25 cellular contexts compared by ENCODE assay signal in genomic region chr11:85651118-85651517, GRCh38. TPM values are rescaled to one million over a fixed set of nuclear protein-coding genes. Genes with fewer than 3 reads are reported as not detected.
"Had no signal": no experiment of that assay in that cellular context is flagged by ENCODE, and none has a peak within 500 bp of the region (broad histone marks: within the 10 kb centered on the region; RNA-seq: fewer than 3 reads in every experiment).

No MANE protein-coding gene starts in this region.

- H3K4me3 Mint-ChIP-seq: brain; dendritic cell treated with granulocyte-macrophage colony-stimulating factor and Interleukin-4, amounts not matched to agents 40 ng/mL and 50 ng/mL, for 4 days; mesothelial cell of epicardium; natural killer cell; T-helper 1 cell treated with Interleukin-12 subunit alpha and Interleukin-12 subunit beta and Interleukin-4 antibody, amounts not matched to agents 30 μg/mL and 1 μg/mL, for 36 hours; type B pancreatic cell had no signal

- H3K27me3 ChIP-seq: hepatocyte, spleen, vagina had no signal

- H3K4me3 ChIP-seq: hepatocyte, left ventricle myocardium inferior, spleen, thoracic aorta, vagina had no signal

- H3K27ac Mint-ChIP-seq: activated T-helper 2 cell treated with anti-CD3 and anti-CD28 coated beads, Interferon-gamma antibody, Interleukin-2, Interleukin-4, amounts not matched to agents 10 μg/mL and 5 μg/mL and 100 μg/mL, durations not matched to agents 14 hours and 24 hours and 36 hours; dendritic cell treated with granulocyte-macrophage colony-stimulating factor and Interleukin-4, amounts not matched to agents 40 ng/mL and 50 ng/mL, for 4 days; mesothelial cell of epicardium; progenitor cell of endocrine pancreas; T-helper 1 cell treated with Interleukin-12 subunit alpha and Interleukin-12 subunit beta and Interleukin-4 antibody, amounts not matched to agents 30 μg/mL and 1 μg/mL, for 36 hours; type B pancreatic cell had no signal

- H3K9me3 Mint-ChIP-seq: activated T-helper 2 cell treated with anti-CD3 and anti-CD28 coated beads, Interferon-gamma antibody, Interleukin-2, Interleukin-4, amounts not matched to agents 10 μg/mL and 5 μg/mL and 100 μg/mL, durations not matched to agents 14 hours and 24 hours and 36 hours; brain; dendritic cell treated with granulocyte-macrophage colony-stimulating factor and Interleukin-4, amounts not matched to agents 40 ng/mL and 50 ng/mL, for 4 days; mesothelial cell of epicardium; natural killer cell; T-helper 1 cell treated with Interleukin-12 subunit alpha and Interleukin-12 subunit beta and Interleukin-4 antibody, amounts not matched to agents 30 μg/mL and 1 μg/mL, for 36 hours; type B pancreatic cell had no signal

- H3K27ac ChIP-seq: hepatocyte, left ventricle myocardium inferior, spleen, thoracic aorta, vagina had no signal

- H3K27me3 Mint-ChIP-seq: dendritic cell treated with granulocyte-macrophage colony-stimulating factor and Interleukin-4, amounts not matched to agents 40 ng/mL and 50 ng/mL, for 4 days; progenitor cell of endocrine pancreas; type B pancreatic cell had no signal

- H3K9me3 ChIP-seq: left ventricle myocardium inferior, spleen, thoracic aorta, vagina had no signal

- DNase-seq: activated CD4-positive, alpha-beta T cell treated with anti-CD3 and anti-CD28 coated beads, Interleukin-2, amount 50 U/mL, for 1 hour; activated naive CD4-positive, alpha-beta T cell; aorta; effector CD4-positive, alpha-beta T cell; glutamatergic neuron; left ventricle myocardium inferior; natural killer cell; retina; stimulated activated CD4-positive, alpha-beta T cell treated with anti-CD3 and anti-CD28 coated beads, Interleukin-4, amount 100 ng/mL, for 1 hour; stimulated activated naive CD4-positive, alpha-beta T cell treated with Interleukin-2 at 50 U/mL for 16 hours had no signal

- H3K36me3 Mint-ChIP-seq: natural killer cell had no signal

- ATAC-seq: activated CD4-positive, CD25-positive, alpha-beta regulatory T cell treated with anti-CD3 and anti-CD28 coated beads, Interleukin-2, amount 50 U/mL, for 24 hours; esophagus mucosa; natural killer cell had no signal

RNA-seq across cellular contexts. Expression of gene CCDC89, which starts 34.9 kb away (rescaled TPM):
- total RNA-seq: activated T-helper 2 cell treated with anti-CD3 and anti-CD28 coated beads, Interferon-gamma antibody, Interleukin-2, Interleukin-4, amounts not matched to agents 10 μg/mL and 5 μg/mL and 100 μg/mL, durations not matched to agents 14 hours and 24 hours and 36 hours; endothelial cell of umbilical vein; osteocyte; progenitor cell of endocrine pancreas; vagina had no signal
